In the genomic region with DNA sequence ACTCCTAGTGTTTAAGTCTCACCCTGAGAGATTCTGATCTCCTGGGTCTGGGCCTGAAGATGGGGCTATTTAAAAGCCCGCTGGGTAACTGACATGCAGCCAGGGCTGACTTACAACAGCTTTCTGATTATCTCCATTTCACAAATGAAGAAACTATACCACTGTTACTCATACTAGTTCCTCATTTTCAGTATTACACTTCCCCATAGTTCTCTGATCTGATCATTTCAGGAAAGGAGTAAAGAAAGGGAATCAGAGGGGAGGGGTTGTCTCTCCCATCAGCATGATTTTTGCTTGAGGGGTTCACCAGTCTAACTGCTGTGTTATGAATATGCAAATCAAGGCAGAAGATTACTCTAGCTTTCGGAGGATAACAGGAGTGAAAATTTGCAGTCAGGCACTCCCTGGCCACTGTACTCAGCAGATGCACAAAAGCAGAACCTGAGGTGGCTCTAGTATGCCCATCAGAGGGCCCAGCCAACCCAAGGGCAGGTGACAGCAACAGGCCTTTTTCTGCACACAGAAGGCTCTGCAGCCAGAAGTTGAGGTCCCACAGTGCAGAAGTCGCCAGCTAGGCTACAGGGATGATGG, we compare ENCODE assay signal across 8 cellular contexts. TPM values are rescaled to one million over a fixed set of nuclear protein-coding genes. Genes with fewer than 3 reads are reported as not detected.
DNase-seq lines count a peak whose midpoint lies in the region; ATAC-seq and TF ChIP-seq lines count a peak whose summit lies in the region.

No MANE protein-coding gene starts in this region.

- peaks cover 8% of the 10 kb centered on the region for H3K4me1 Mint-ChIP-seq in activated naive CD8-positive, alpha-beta T cell treated with anti-CD3 and anti-CD28 coated beads, Interleukin-2, amount 10 ng/mL, durations not matched to agents 7 days and 5 days
- peaks cover 13% of the 10 kb centered on the region for H3K4me1 Mint-ChIP-seq in activated naive CD8-positive, alpha-beta T cell treated with anti-CD3 and anti-CD28 coated beads for 36 hours
- peaks cover 65% of the 10 kb centered on the region for H3K4me1 Mint-ChIP-seq in stimulated activated memory B cell treated with anti-CD40 and anti-IgM and Interleukin-4, amounts not matched to agents 10 μg/mL and 1 μg/mL and 100 μg/mL, for 72 hours

- peaks cover 2% of the 10 kb centered on the region for H3K27me3 Mint-ChIP-seq in activated naive CD8-positive, alpha-beta T cell treated with anti-CD3 and anti-CD28 coated beads, Interleukin-2, amount 10 ng/mL, durations not matched to agents 7 days and 5 days
- H3K27me3 Mint-ChIP-seq in activated naive CD8-positive, alpha-beta T cell treated with anti-CD3 and anti-CD28 coated beads for 36 hours = no peaks in the 10 kb centered on the region
- no peaks in the 10 kb centered on the region for H3K27me3 Mint-ChIP-seq in stimulated activated memory B cell treated with anti-CD40 and anti-IgM and Interleukin-4, amounts not matched to agents 10 μg/mL and 1 μg/mL and 100 μg/mL, for 72 hours

- H3K9me3 ChIP-seq in esophagus squamous epithelium (no peaks in the 10 kb centered on the region), BE2C (no peaks in the 10 kb centered on the region)

- H3K27ac Mint-ChIP-seq in activated naive CD8-positive, alpha-beta T cell treated with anti-CD3 and anti-CD28 coated beads, Interleukin-2, amount 10 ng/mL, durations not matched to agents 7 days and 5 days = no peak overlapping the region
- no peak overlapping the region for H3K27ac Mint-ChIP-seq in activated naive CD8-positive, alpha-beta T cell treated with anti-CD3 and anti-CD28 coated beads for 36 hours
- H3K27ac Mint-ChIP-seq in stimulated activated memory B cell treated with anti-CD40 and anti-IgM and Interleukin-4, amounts not matched to agents 10 μg/mL and 1 μg/mL and 100 μg/mL, for 72 hours = peak overlapping the region; percentile 90

- H3K36me3 Mint-ChIP-seq in activated naive CD8-positive, alpha-beta T cell treated with anti-CD3 and anti-CD28 coated beads, Interleukin-2, amount 10 ng/mL, durations not matched to agents 7 days and 5 days = no peaks in the 10 kb centered on the region
- H3K36me3 Mint-ChIP-seq in activated naive CD8-positive, alpha-beta T cell treated with anti-CD3 and anti-CD28 coated beads for 36 hours = no peaks in the 10 kb centered on the region
- peaks cover 6% of the 10 kb centered on the region for H3K36me3 Mint-ChIP-seq in stimulated activated memory B cell treated with anti-CD40 and anti-IgM and Interleukin-4, amounts not matched to agents 10 μg/mL and 1 μg/mL and 100 μg/mL, for 72 hours

- H3K27me3 ChIP-seq in esophagus squamous epithelium (no peaks in the 10 kb centered on the region), BE2C (no peaks in the 10 kb centered on the region)

- peak; percentile 10 for DNase-seq in activated naive CD8-positive, alpha-beta T cell treated with anti-CD3 and anti-CD28 coated beads, Interleukin-2, amount 10 ng/mL, durations not matched to agents 7 days and 5 days
- no peak for DNase-seq in activated naive CD8-positive, alpha-beta T cell treated with anti-CD3 and anti-CD28 coated beads for 36 hours
- DNase-seq in SKM-1 (lab: John Stamatoyannopoulos, UW; ENCODE audit: unreplicated experiment) (peak; percentile 93), esophagus squamous epithelium (lab: John Stamatoyannopoulos, UW) (no peak), BE2C (no peak), NCI-H2107 (lab: John Stamatoyannopoulos, UW) (no peak)

- no peak overlapping the region for H3K4me3 Mint-ChIP-seq in activated naive CD8-positive, alpha-beta T cell treated with anti-CD3 and anti-CD28 coated beads, Interleukin-2, amount 10 ng/mL, durations not matched to agents 7 days and 5 days
- H3K4me3 Mint-ChIP-seq in activated naive CD8-positive, alpha-beta T cell treated with anti-CD3 and anti-CD28 coated beads for 36 hours = no peak overlapping the region
- peak overlapping the region; percentile 19 for H3K4me3 Mint-ChIP-seq in stimulated activated memory B cell treated with anti-CD40 and anti-IgM and Interleukin-4, amounts not matched to agents 10 μg/mL and 1 μg/mL and 100 μg/mL, for 72 hours

- TF ChIP-seq CTCF in esophagus squamous epithelium (IDR thresholded peaks at IDR 0.05) (no peak), BE2C (IDR thresholded peaks at IDR 0.05; ENCODE audit: low read depth, low read length) (no peak)

- H3K27ac ChIP-seq in esophagus squamous epithelium = no peak overlapping the region

- no peak for ATAC-seq in activated naive CD8-positive, alpha-beta T cell treated with anti-CD3 and anti-CD28 coated beads, Interleukin-2, amount 10 ng/mL, durations not matched to agents 7 days and 5 days (ENCODE audit: low read depth)
- ATAC-seq in HG03060 (IDR thresholded peaks at IDR 0.05; ENCODE audit: low read depth, unreplicated experiment) = peak; percentile 68
- ATAC-seq in stimulated activated memory B cell treated with anti-CD40 and anti-IgM and Interleukin-4, amounts not matched to agents 10 μg/mL and 1 μg/mL and 100 μg/mL, for 72 hours = peak; percentile 94

- POLR2A ChIA-PET in activated naive CD8-positive, alpha-beta T cell treated with anti-CD3 and anti-CD28 coated beads, Interleukin-2, amount 10 ng/mL, durations not matched to agents 7 days and 5 days (lab: Charles Lee) = no interaction called here

- WGBS in esophagus squamous epithelium, 2 donors = 71 to 82% methylated on average over 2 to 3 of the region's 3 CpGs

- H3K4me1 ChIP-seq in esophagus squamous epithelium (peaks cover 0 to 21% (median 4%) of the 10 kb centered on the region in 3 donors), BE2C (no peaks in the 10 kb centered on the region)

- intact Hi-C loops in esophagus squamous epithelium (cut with DNase I) = no loop called here

- no peak for TF ChIP-seq POLR2A in esophagus squamous epithelium (IDR thresholded peaks at IDR 0.05)

- H3K9me3 Mint-ChIP-seq in activated naive CD8-positive, alpha-beta T cell treated with anti-CD3 and anti-CD28 coated beads, Interleukin-2, amount 10 ng/mL, durations not matched to agents 7 days and 5 days = no peaks in the 10 kb centered on the region
- H3K9me3 Mint-ChIP-seq in activated naive CD8-positive, alpha-beta T cell treated with anti-CD3 and anti-CD28 coated beads for 36 hours = no peaks in the 10 kb centered on the region
- H3K9me3 Mint-ChIP-seq in stimulated activated memory B cell treated with anti-CD40 and anti-IgM and Interleukin-4, amounts not matched to agents 10 μg/mL and 1 μg/mL and 100 μg/mL, for 72 hours = no peaks in the 10 kb centered on the region

- H3K4me3 ChIP-seq in esophagus squamous epithelium (no peak overlapping the region), BE2C (ENCODE audit: low read depth, low read length) (no peak overlapping the region)

- H3K36me3 ChIP-seq in esophagus squamous epithelium = no peaks in the 10 kb centered on the region
- no peaks in the 10 kb centered on the region for H3K36me3 ChIP-seq in BE2C

RNA-seq across cellular contexts. Expression of a gene that starts 59.4 kb away (rescaled TPM):
- 10 to 100 TPM; 13.4 to 17.6 TPM for total RNA-seq in activated naive CD8-positive, alpha-beta T cell treated with anti-CD3 and anti-CD28 coated beads, Interleukin-2, amount 10 ng/mL, durations not matched to agents 7 days and 5 days
- total RNA-seq in activated naive CD8-positive, alpha-beta T cell treated with anti-CD3 and anti-CD28 coated beads for 36 hours = under 1 TPM; 0.29 to 0.60 TPM
- total RNA-seq in esophagus squamous epithelium = 10 to 100 TPM in 2 of 4 donors, 1 to 10 TPM in 2; 1.9 to 12.9 (median 9.8) TPM
- polyA plus RNA-seq in BE2C (2012; ENCODE audit: insufficient read depth, insufficient read length, low read depth) = 0.40 TPM

Comparison
In these comparisons a context has a peak if more than half of its experiments do, and no peak if none do; other contexts are left out.
1. DNase-seq: peak in activated naive CD8-positive, alpha-beta T cell treated with anti-CD3 and anti-CD28 coated beads, Interleukin-2, amount 10 ng/mL, durations not matched to agents 7 days and 5 days (single experiment) and SKM-1 (single experiment); none in activated naive CD8-positive, alpha-beta T cell treated with anti-CD3 and anti-CD28 coated beads for 36 hours (single experiment), esophagus squamous epithelium (single experiment), BE2C (single experiment) and NCI-H2107 (single experiment).